Comparison of ENCODE assay signal across 7 cellular contexts in genomic region chr10:72903941-72904446, GRCh38. TPM values are rescaled to one million over a fixed set of nuclear protein-coding genes. Genes with fewer than 3 reads are reported as not detected.
"Had no signal": no experiment of that assay in that cellular context is flagged by ENCODE, and none has a peak within 500 bp of the region (broad histone marks: within the 10 kb centered on the region; RNA-seq: fewer than 3 reads in every experiment).

No MANE protein-coding gene starts in this region.

RNA-seq across cellular contexts. Expression of gene OIT3, which starts 10.5 kb away (rescaled TPM):
- total RNA-seq: M059J, OCI-LY7, Right ventricle myocardium inferior, RPMI7951, SK-MEL-5 had no signal

RNA-seq across cellular contexts. Expression of gene PLA2G12B, which starts 50.6 kb away (rescaled TPM):
- total RNA-seq: M059J, OCI-LY7, PC-9, RPMI7951, SJCRH30, SK-MEL-5 had no signal
